ENCODE assay signal across 24 cellular contexts in genomic region chr3:156498307-156498706, GRCh38. TPM values are rescaled to one million over a fixed set of nuclear protein-coding genes. Genes with fewer than 3 reads are reported as not detected.
DNase-seq lines count a peak whose midpoint lies in the region; ATAC-seq, FAIRE-seq and TF ChIP-seq lines count a peak whose summit lies in the region.
"Had no signal": no experiment of that assay in that cellular context is flagged by ENCODE, and none has a peak within 500 bp of the region (broad histone marks: within the 10 kb centered on the region; RNA-seq: fewer than 3 reads in every experiment).

No MANE protein-coding gene starts in this region.

- TF ChIP-seq POLR2A in K562 (conservative IDR thresholded peaks at IDR 0.05) (no peak), heart left ventricle (IDR thresholded peaks at IDR 0.05) (no peak)

- H3F3A ChIP-seq in SK-N-SH (replicated peaks; ENCODE audit: insufficient read depth) = peaks cover 56% of the 10 kb centered on the region

- H3K9me3 ChIP-seq in SK-N-SH (no peaks in the 10 kb centered on the region), K562 (replicated peaks; ENCODE audit: control insufficient read depth, insufficient read depth, low read depth, low read length) (0 out of 2 replicates have a peak, but pooled peaks cover 2% of the 10 kb centered on the region), heart left ventricle (peaks cover 0 to 6% (median 0%) of the 10 kb centered on the region in 12 donors)

- H4K20me1 ChIP-seq in SK-N-SH (ENCODE audit: insufficient read depth) (no peaks in the 10 kb centered on the region), K562 (replicated peaks; ENCODE audit: control insufficient read depth, insufficient read depth, low read length) (no peaks in the 10 kb centered on the region)
- H4K20me1 ChIP-seq: BLaER1 had no signal

- no peak for ATAC-seq in SK-N-SH treated with all-trans-retinoic acid at 6 μM for 48 hours
- no peak for ATAC-seq in K562
- no peak for ATAC-seq in heart left ventricle
- ATAC-seq: GM12878, GM23338, HCT116 had no signal

- FAIRE-seq in K562 (lab: Jason Lieb, UNC) = no peak
- FAIRE-seq: A204.1, D721Med, GM12878 had no signal

- H3K79me2 ChIP-seq in SK-N-SH (ENCODE audit: insufficient read depth) = 0 out of 2 replicates have a peak, but pooled peaks cover 4% of the 10 kb centered on the region
- H3K79me2 ChIP-seq in K562 (ENCODE audit: control insufficient read depth, insufficient read depth, low read length) = no peaks in the 10 kb centered on the region

- no peaks in the 10 kb centered on the region for H3K9me1 ChIP-seq in K562 (ENCODE audit: control insufficient read depth, insufficient read depth, low read length)

- intact Hi-C loops in K562 (cut with micrococcal nuclease) = no loop called here
- intact Hi-C loops in CD14-positive monocyte (cut with micrococcal nuclease) = no loop called here
- intact Hi-C loops in heart left ventricle (cut with DNase I) = no loop called here

- H3K27me3 ChIP-seq in SK-N-SH (ENCODE audit: insufficient read depth) (no peaks in the 10 kb centered on the region), K562 (ENCODE audit: control insufficient read depth in 2 of 2, insufficient read depth in 2 of 2, low read length in 2 of 2) (no peaks in the 10 kb centered on the region), heart left ventricle (no peaks in the 10 kb centered on the region)
- H3K27me3 ChIP-seq: BLaER1 had no signal

- H3K36me3 Mint-ChIP-seq in osteocyte (ENCODE audit: unreplicated experiment) = no peaks in the 10 kb centered on the region
- no peaks in the 10 kb centered on the region for H3K36me3 Mint-ChIP-seq in CD14-positive monocyte

- no peak overlapping the region for H3K9ac ChIP-seq in SK-N-SH
- no peak overlapping the region for H3K9ac ChIP-seq in K562 (ENCODE audit: insufficient read depth in 1 of 2, low read depth in 2 of 2, low read length in 2 of 2)
- H3K9ac ChIP-seq: BLaER1 had no signal

- H3K4me3 ChIP-seq in SK-N-SH (ENCODE audit: low read depth in 2 of 2, low read length in 1 of 2) = no peak overlapping the region
- H3K4me3 ChIP-seq in K562 = no peak overlapping the region
- no peak overlapping the region for H3K4me3 ChIP-seq in heart left ventricle
- H3K4me3 ChIP-seq: BLaER1, GM12878, GM23338 had no signal

- H3K4me3 Mint-ChIP-seq in osteocyte (ENCODE audit: unreplicated experiment) = no peak overlapping the region
- H3K4me3 Mint-ChIP-seq in CD14-positive monocyte = no peak overlapping the region
- H3K4me3 Mint-ChIP-seq: B cell; CD4-positive, alpha-beta T cell; CD8-positive, alpha-beta memory T cell; GM23338; H9; HFFc6 had no signal

- peaks cover 46% of the 10 kb centered on the region for H3K4me1 Mint-ChIP-seq in osteocyte (ENCODE audit: unreplicated experiment)
- no peaks in the 10 kb centered on the region for H3K4me1 Mint-ChIP-seq in CD14-positive monocyte
- H3K4me1 Mint-ChIP-seq: B cell, GM23338 had no signal

- no peak for TF ChIP-seq EP300 in SK-N-SH (IDR thresholded peaks at IDR 0.05; ENCODE audit: borderline replicate concordance in 1 of 2, low read depth in 1 of 2, low read length in 1 of 2)
- no peak for TF ChIP-seq EP300 in K562 (IDR thresholded peaks at IDR 0.05; ENCODE audit: low read length)

- H3K27me3 Mint-ChIP-seq in osteocyte (ENCODE audit: unreplicated experiment) (no peaks in the 10 kb centered on the region), CD14-positive monocyte (ENCODE audit: low read depth in 3 of 3) (peaks cover 0 to 2% (median 1%) of the 10 kb centered on the region in 3 donors)

- DNase-seq in SK-N-SH (no peak), K562 (ENCODE audit: extremely low read depth in 1 of 4, low spot score in 3 of 4) (no peak), osteocyte (ENCODE audit: extremely low spot score, unreplicated experiment) (no peak), CD14-positive monocyte (ENCODE audit: low spot score) (no peak), heart left ventricle (no peak)
- no peak for DNase-seq in activated CD8-positive, alpha-beta memory T cell treated with anti-CD3 and anti-CD28 coated beads, Interleukin-2, amount 50 U/mL, for 4 hours
- DNase-seq: CD4-positive, alpha-beta T cell; CD8-positive, alpha-beta memory T cell; DMS 273 treated with DMSO at 0.1 percent for 48 hours; DMS79; EL; GDM1; H9; HFFc6 had no signal

- H3K4me2 ChIP-seq in SK-N-SH = no peak overlapping the region
- no peak overlapping the region for H3K4me2 ChIP-seq in K562 (ENCODE audit: insufficient read depth, low read length)
- H3K4me2 ChIP-seq: BLaER1, GM23338 had no signal

- TF ChIP-seq CTCF in SK-N-SH (IDR thresholded peaks at IDR 0.05) = no peak
- no peak for TF ChIP-seq CTCF in K562 (IDR thresholded peaks at IDR 0.05 in 2 of 3, conservative IDR thresholded peaks at IDR 0.05 in 1 of 3; ENCODE audit: insufficient read depth in 2 of 3, low read depth in 1 of 3, low read length in 3 of 3)
- no peak for TF ChIP-seq CTCF in osteocyte (IDR thresholded peaks at IDR 0.05)
- no peak for TF ChIP-seq CTCF in CD14-positive monocyte (IDR thresholded peaks at IDR 0.05)
- no peak for TF ChIP-seq CTCF in heart left ventricle (IDR thresholded peaks at IDR 0.05)

- POLR2A ChIA-PET in SK-N-SH (lab: Yijun Ruan, JAX) = no interaction called here
- POLR2A ChIA-PET in K562 (lab: Yijun Ruan, JAX) = interaction anchor here (0.7 kb wide), 1 partner anchor 30 kb away, joined by 3 read pairs; no protein-coding TSS in a partner anchor

- CTCF ChIA-PET in SK-N-SH (lab: Yijun Ruan, JAX) (no interaction called here), K562 (lab: Yijun Ruan, JAX; ENCODE audit: low intra/inter-chr PET ratio) (no interaction called here)

- no peaks in the 10 kb centered on the region for H3K9me2 ChIP-seq in SK-N-SH

- WGBS in SK-N-SH (ENCODE audit: low lambda C conversion rate) = 77% methylated on average over 5 of the region's 5 CpGs
- 5% methylated on average over 5 of the region's 5 CpGs for WGBS in K562 (ENCODE audit: insufficient coverage, low coverage, missing lambda C conversion rate)
- 83 to 88% (median 86%) methylated on average over 5 of the region's 5 CpGs for WGBS in heart left ventricle, 4 donors

- H3K9me3 Mint-ChIP-seq in osteocyte (ENCODE audit: unreplicated experiment) (peaks cover 3% of the 10 kb centered on the region), CD14-positive monocyte (peaks cover 0 to 14% (median 6%) of the 10 kb centered on the region in 7 donors)

- H3K27ac ChIP-seq in SK-N-SH (ENCODE audit: low read depth in 2 of 2, low read length in 1 of 2) = peak overlapping the region; percentile 67 to 80; a peak in 2 of 4 replicates
- no peak overlapping the region for H3K27ac ChIP-seq in K562 (ENCODE audit: extremely low read depth, low read depth, low read length)
- no peak overlapping the region for H3K27ac ChIP-seq in heart left ventricle
- H3K27ac ChIP-seq: 22Rv1, BLaER1, C4-2B had no signal

- H2AFZ ChIP-seq in SK-N-SH (ENCODE audit: low read depth) (no peak overlapping the region), K562 (ENCODE audit: low read depth, low read length) (no peak overlapping the region)
- H2AFZ ChIP-seq: GM23338 had no signal

- H3K27ac Mint-ChIP-seq in osteocyte (ENCODE audit: unreplicated experiment) = peak overlapping the region; percentile 84
- H3K27ac Mint-ChIP-seq in CD14-positive monocyte = no peak overlapping the region
- H3K27ac Mint-ChIP-seq: B cell; CD4-positive, alpha-beta T cell; CD8-positive, alpha-beta memory T cell; GM23338; H9; HFFc6 had no signal

- H3K36me3 ChIP-seq in SK-N-SH (replicated peaks in 1 of 2; ENCODE audit: control insufficient read depth in 1 of 2, insufficient read depth in 2 of 2, low read length in 1 of 2) = peaks cover 3 to 54% of the 10 kb centered on the region in 2 experiments
- no peaks in the 10 kb centered on the region for H3K36me3 ChIP-seq in K562 (ENCODE audit: control insufficient read depth, insufficient read depth, low read length)
- H3K36me3 ChIP-seq in heart left ventricle = no peaks in the 10 kb centered on the region
- H3K36me3 ChIP-seq: BLaER1 had no signal

- no peak for TF ChIP-seq RAD21 in SK-N-SH (IDR thresholded peaks at IDR 0.05; ENCODE audit: low read length)
- no peak for TF ChIP-seq RAD21 in K562 (CRISPR knock-in tag; conservative IDR thresholded peaks at IDR 0.05 in 1 of 2, IDR thresholded peaks at IDR 0.05 in 1 of 2)

- no TSS peak for BruUV-seq in K562 (replicated peaks; lab: Mats Ljungman, UMichigan)

- in situ Hi-C loops in K562 (cut with MboI) = no loop called here

- H3K4me1 ChIP-seq in SK-N-SH (ENCODE audit: control insufficient read depth in 1 of 2, insufficient read depth in 2 of 2, low read depth in 1 of 2, low read length in 1 of 2) = peaks cover 0 to 7% of the 10 kb centered on the region in 2 experiments; a peak in 2 of 4 replicates
- H3K4me1 ChIP-seq in K562 (replicated peaks in 1 of 2; ENCODE audit: control insufficient read depth in 2 of 2, insufficient read depth in 2 of 2, low read length in 2 of 2) = no peaks in the 10 kb centered on the region
- H3K4me1 ChIP-seq in heart left ventricle = peaks cover 0 to 7% (median 0%) of the 10 kb centered on the region in 12 donors
- H3K4me1 ChIP-seq: BLaER1 had no signal

TF ChIP-seq in SK-N-SH, 30 proteins besides CTCF, POLR2A, EP300 and RAD21 (continues in another document):
- TF ChIP-seq FOXM1 (IDR thresholded peaks at IDR 0.05; ENCODE audit: low read depth) = no peak

TF ChIP-seq in K562, 482 proteins besides CTCF, POLR2A, EP300 and RAD21 (continues in another document):
- TF ChIP-seq TEAD2 (tag; IDR thresholded peaks at IDR 0.05) = no peak

RNA-seq across cellular contexts. Expression of gene SSR3, which starts 56.6 kb away (rescaled TPM):
- polyA plus RNA-seq in SK-N-SH (2012; rRNA removed) (61.7 and 96.1 TPM in 2 replicates), K562 (2011; rRNA removed) (354 and 388 TPM in 2 replicates), K562 (2014; fragmentation: Illumina TruSeq; extraction: Trizol) (246 and 307 TPM in 2 replicates), K562 (2014; fragmentation: Nextera tagmentation; extraction: Ambion mirVana) (100 to 1,000 TPM; 423 to 464 TPM), K562 (2014; rRNA removed) (154 and 214 TPM in 2 replicates), CD14-positive monocyte (100 to 1,000 TPM; 230 to 243 TPM), heart left ventricle (100 to 1,000 TPM; 112 to 900 TPM)
- 90.3 and 92.1 TPM in 2 replicates for polyA plus RNA-seq in SK-N-SH (2012; cell fraction: cytosol; rRNA removed)
- polyA plus RNA-seq in SK-N-SH (2012; cell fraction: nucleus; rRNA removed) = 17.1 and 47.6 TPM in 2 replicates
- total RNA-seq in K562 (2011; cell fraction: chromatin; rRNA removed; ENCODE audit: low replicate concordance) = 161 and 194 TPM in 2 replicates
- 173 and 183 TPM in 2 replicates for total RNA-seq in K562 (2011; cell fraction: nucleolus; rRNA removed)
- total RNA-seq in K562 (2011; cell fraction: nucleoplasm; rRNA removed) = 226 and 257 TPM in 2 replicates
- total RNA-seq in K562 (2014; rRNA removed) (104 and 139 TPM in 2 replicates), K562 (2014; rRNA removed; fragmentation: Illumina TruSeq; extraction: Trizol) (330 and 368 TPM in 2 replicates), K562 (2015; rRNA removed; fragmentation: Illumina TruSeq; extraction: Trizol) (206 and 248 TPM in 2 replicates), K562 (2021) (243 and 257 TPM in 2 replicates), osteocyte (207 and 208 TPM in 2 replicates), heart left ventricle (100 to 1,000 TPM; 171 to 456 (median 197) TPM)
- 155 and 228 TPM in 2 replicates for polyA plus RNA-seq in K562 (2011; cell fraction: cytosol; rRNA removed)
- 70.9 and 103 TPM in 2 replicates for polyA plus RNA-seq in K562 (2011; cell fraction: nucleus; rRNA removed)
- polyA plus RNA-seq in K562 (2012) = 284 and 396 TPM in 2 replicates
- polyA minus RNA-seq in K562 (2011; rRNA and poly(A)+ RNA removed) = 571 and 620 TPM in 2 replicates
- polyA minus RNA-seq in K562 (2011; cell fraction: cytosol; rRNA and poly(A)+ RNA removed) = 141 and 146 TPM in 2 replicates
- 74.0 and 143 TPM in 2 replicates for polyA minus RNA-seq in K562 (2011; cell fraction: nucleus; rRNA and poly(A)+ RNA removed)

Comparison
In these comparisons a context has a peak if more than half of its experiments do, and no peak if none do; other contexts are left out.
1. H3K27ac ChIP-seq: peak in SK-N-SH (2 of 2); none in K562 (single experiment) and heart left ventricle (0 of 12).